ENCODE assay signal across 23 cellular contexts in genomic region chr2:60558536-60558935, GRCh38.
"Had no signal": no experiment of that assay in that cellular context is flagged by ENCODE, and none has a peak within 500 bp of the region (broad histone marks: within the 10 kb centered on the region; RNA-seq: fewer than 3 reads in every experiment).

No MANE protein-coding gene starts in this region.

- DNase-seq: activated B cell treated with CpG ODN at 0.5 μM for 24 hours; activated CD4-positive, alpha-beta T cell treated with anti-CD3 and anti-CD28 coated beads for 36 hours; activated CD4-positive, alpha-beta T cell treated with anti-CD3 and anti-CD28 coated beads, Interleukin-2, amount 50 U/mL, for 48 hours; activated CD8-positive, alpha-beta memory T cell treated with anti-CD3 and anti-CD28 coated beads, Interleukin-2, amount 50 U/mL, for 48 hours; activated naive CD4-positive, alpha-beta T cell treated with anti-CD3 and anti-CD28 coated beads, Interleukin-2, amount 10 ng/mL, durations not matched to agents 7 days and 5 days; activated T-cell treated with anti-CD3 and anti-CD28 coated beads, Interleukin-2, amount 50 U/mL, for 48 hours; amygdala; cerebellar nuclear complex; hypothalamus; left ventricle myocardium inferior; naive thymus-derived CD8-positive, alpha-beta T cell; posterior cingulate gyrus; small intestine; stimulated activated CD4-positive, alpha-beta T cell treated with anti-CD3 and anti-CD28 coated beads, Interleukin-2, amount 100 ng/mL, for 24 hours; stimulated activated naive CD8-positive, alpha-beta T cell treated with anti-CD3 and anti-CD28 coated beads, Interleukin-15, amount 100 ng/mL, for 72 hours; tibial artery had no signal

- H3K36me3 ChIP-seq: gastroesophageal sphincter, left ventricle myocardium inferior, neural progenitor cell, tibial artery had no signal

- ATAC-seq: activated CD4-positive, alpha-beta T cell treated with anti-CD3 and anti-CD28 coated beads for 36 hours; gastroesophageal sphincter; naive thymus-derived CD8-positive, alpha-beta T cell; sciatic nerve; stimulated activated effector memory CD8-positive, alpha-beta T cell treated with anti-CD3 and anti-CD28 coated beads, Interleukin-12 subunit alpha, Interleukin-12 subunit beta, amount 100 ng/mL, for 72 hours; stimulated activated naive CD8-positive, alpha-beta T cell treated with anti-CD3 and anti-CD28 coated beads, Interleukin-15, amount 100 ng/mL, for 72 hours had no signal

- FAIRE-seq: bronchial epithelial cell, small intestine had no signal

- H3K9me3 ChIP-seq: gastroesophageal sphincter, left ventricle myocardium inferior, tibial artery had no signal

- H3K4me2 ChIP-seq: neural progenitor cell had no signal

- H3K4me3 ChIP-seq: coronary artery, gastroesophageal sphincter, left ventricle myocardium inferior, neural progenitor cell, tibial artery had no signal

- H3K27ac ChIP-seq: coronary artery, epithelial cell of prostate, gastroesophageal sphincter, left ventricle myocardium inferior, neural progenitor cell, tibial artery had no signal

- H2AFZ ChIP-seq: neural progenitor cell had no signal

- H3K9ac ChIP-seq: neural progenitor cell had no signal
